18 cellular contexts compared by ENCODE assay signal in genomic region chr10:105769248-105770184, GRCh38.
"Had no signal": no experiment of that assay in that cellular context is flagged by ENCODE, and none has a peak within 500 bp of the region (broad histone marks: within the 10 kb centered on the region; RNA-seq: fewer than 3 reads in every experiment).

No MANE protein-coding gene starts in this region.

- H3K27ac Mint-ChIP-seq: activated CD4-positive, alpha-beta T cell treated with anti-CD3 and anti-CD28 coated beads, Interleukin-2, amount 10 ng/mL, durations not matched to agents 7 days and 5 days; activated T-helper 2 cell treated with anti-CD3 and anti-CD28 coated beads, Interferon-gamma antibody, Interleukin-2, Interleukin-4, amounts not matched to agents 10 μg/mL and 5 μg/mL and 100 μg/mL, durations not matched to agents 14 hours and 24 hours and 36 hours; brain; immature natural killer cell; mesothelial cell of epicardium; stimulated activated effector memory CD8-positive, alpha-beta T cell treated with anti-CD3 and anti-CD28 coated beads, Interleukin-12 subunit alpha, Interleukin-12 subunit beta, amount 100 ng/mL, for 72 hours; T-helper 1 cell treated with Interleukin-12 subunit alpha and Interleukin-12 subunit beta and Interleukin-4 antibody, amounts not matched to agents 30 μg/mL and 1 μg/mL, for 36 hours; WTC11 had no signal

- H3K27me3 Mint-ChIP-seq: activated CD4-positive, alpha-beta T cell treated with anti-CD3 and anti-CD28 coated beads, Interleukin-2, amount 10 ng/mL, durations not matched to agents 7 days and 5 days had no signal

- ATAC-seq: esophagus mucosa; left ventricle myocardium superior; stimulated activated effector memory CD8-positive, alpha-beta T cell treated with anti-CD3 and anti-CD28 coated beads, Interleukin-12 subunit alpha, Interleukin-12 subunit beta, amount 100 ng/mL, for 72 hours; WTC11 had no signal

- H3K4me3 Mint-ChIP-seq: activated CD4-positive, alpha-beta T cell treated with anti-CD3 and anti-CD28 coated beads, Interleukin-2, amount 10 ng/mL, durations not matched to agents 7 days and 5 days; brain; immature natural killer cell; mesothelial cell of epicardium; neural crest cell; stimulated activated effector memory CD8-positive, alpha-beta T cell treated with anti-CD3 and anti-CD28 coated beads, Interleukin-12 subunit alpha, Interleukin-12 subunit beta, amount 100 ng/mL, for 72 hours; T-helper 1 cell treated with Interleukin-12 subunit alpha and Interleukin-12 subunit beta and Interleukin-4 antibody, amounts not matched to agents 30 μg/mL and 1 μg/mL, for 36 hours; WTC11 had no signal

- DNase-seq: activated CD4-positive, alpha-beta T cell treated with anti-CD3 and anti-CD28 coated beads, Interleukin-2, amount 10 ng/mL, durations not matched to agents 7 days and 5 days; activated naive CD4-positive, alpha-beta T cell treated with anti-CD3 and anti-CD28 coated beads, Interleukin-2, amount 50 U/mL, for 16 hours; activated T-cell treated with anti-CD3 and anti-CD28 coated beads for 4 hours; adrenal gland; dermis blood vessel endothelial cell; immature natural killer cell; left ventricle myocardium superior; ovary; small intestine had no signal

- H3K27me3 ChIP-seq: adrenal gland, ovary, tibial nerve had no signal

- H3K4me1 Mint-ChIP-seq: activated CD4-positive, alpha-beta T cell treated with anti-CD3 and anti-CD28 coated beads, Interleukin-2, amount 10 ng/mL, durations not matched to agents 7 days and 5 days; immature natural killer cell; stimulated activated effector memory CD8-positive, alpha-beta T cell treated with anti-CD3 and anti-CD28 coated beads, Interleukin-12 subunit alpha, Interleukin-12 subunit beta, amount 100 ng/mL, for 72 hours; WTC11 had no signal

- H3K36me3 ChIP-seq: adrenal gland, ovary, tibial nerve had no signal

- H3K27ac ChIP-seq: adrenal gland, ovary, tibial nerve had no signal

- H3K4me3 ChIP-seq: adrenal gland, ovary, tibial nerve had no signal

- H3K9me3 Mint-ChIP-seq: activated CD4-positive, alpha-beta T cell treated with anti-CD3 and anti-CD28 coated beads, Interleukin-2, amount 10 ng/mL, durations not matched to agents 7 days and 5 days; activated T-helper 2 cell treated with anti-CD3 and anti-CD28 coated beads, Interferon-gamma antibody, Interleukin-2, Interleukin-4, amounts not matched to agents 10 μg/mL and 5 μg/mL and 100 μg/mL, durations not matched to agents 14 hours and 24 hours and 36 hours; mesothelial cell of epicardium; neural crest cell; T-helper 1 cell treated with Interleukin-12 subunit alpha and Interleukin-12 subunit beta and Interleukin-4 antibody, amounts not matched to agents 30 μg/mL and 1 μg/mL, for 36 hours had no signal

- H3K36me3 Mint-ChIP-seq: brain; immature natural killer cell; mesothelial cell of epicardium; stimulated activated effector memory CD8-positive, alpha-beta T cell treated with anti-CD3 and anti-CD28 coated beads, Interleukin-12 subunit alpha, Interleukin-12 subunit beta, amount 100 ng/mL, for 72 hours; WTC11 had no signal

- H3K4me1 ChIP-seq: adrenal gland, tibial nerve had no signal

- H3K9me3 ChIP-seq: adrenal gland, ovary, tibial nerve had no signal
